ENCODE assay signal across 2 cellular contexts in the genomic region with DNA sequence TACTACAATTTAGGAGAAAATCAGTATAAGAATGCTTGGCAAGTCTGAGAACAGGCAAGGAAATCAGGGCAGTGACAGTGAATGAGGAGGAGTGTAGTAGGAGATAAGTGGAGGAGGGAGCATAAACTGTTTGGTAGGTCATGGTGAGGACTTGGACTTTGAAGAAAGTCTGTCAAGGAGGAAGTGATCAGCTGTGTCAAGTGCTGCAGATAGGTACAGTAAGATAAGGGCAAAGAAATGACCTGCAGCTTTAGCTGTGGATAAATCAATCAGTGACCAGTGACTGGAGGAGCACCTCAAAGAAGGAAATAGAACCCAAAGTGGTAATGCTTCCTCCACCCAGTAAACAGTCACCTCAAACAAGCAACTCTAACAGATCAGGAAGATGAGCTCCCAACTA.
TF ChIP-seq lines count a peak whose summit lies in the region.

No MANE protein-coding gene starts in this region.

TF ChIP-seq in WTC11, 78 proteins besides CTCF, POLR2A, EP300 and RAD21 (continued from another document):
- TF ChIP-seq ERG (CRISPR knock-in tag; IDR thresholded peaks at IDR 0.05) = no peak
TF ChIP-seq in WTC11: peak in this region for 0.

TF ChIP-seq in SK-N-SH, 30 proteins besides CTCF, POLR2A, EP300 and RAD21 (continued from another document):
- no peak for TF ChIP-seq REST (IDR thresholded peaks at IDR 0.05; ENCODE audit: low read depth, low read length)
- TF ChIP-seq TEAD4 (IDR thresholded peaks at IDR 0.05; ENCODE audit: borderline replicate concordance, insufficient read depth) = no peak
- no peak for TF ChIP-seq TCF12 (IDR thresholded peaks at IDR 0.05)
